14 cellular contexts compared by ENCODE assay signal in the genomic region with DNA sequence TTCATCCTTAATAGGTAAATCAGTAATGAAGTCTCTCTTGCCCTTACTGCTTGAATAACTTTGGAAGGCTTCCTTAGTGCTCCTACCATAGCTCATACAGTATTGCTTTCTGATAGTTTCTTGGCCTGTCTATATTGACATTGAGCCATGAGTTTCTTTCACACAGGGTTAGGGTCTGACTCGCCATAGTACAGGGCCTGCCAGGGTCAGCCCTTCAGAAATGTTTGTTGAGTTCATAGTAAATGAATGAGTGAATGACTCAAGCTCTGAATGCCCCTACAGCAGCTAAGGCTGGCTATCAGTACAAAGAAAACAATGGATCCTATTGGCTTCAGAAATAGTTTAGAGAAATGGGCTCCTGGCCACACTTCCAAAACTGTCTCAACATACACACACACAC.
"Had no signal": no experiment of that assay in that cellular context is flagged by ENCODE, and none has a peak within 500 bp of the region (broad histone marks: within the 10 kb centered on the region; RNA-seq: fewer than 3 reads in every experiment).

No MANE protein-coding gene starts in this region.

- ATAC-seq: upper lobe of right lung had no signal

- H3K4me3 Mint-ChIP-seq: activated CD4-positive, alpha-beta memory T cell treated with anti-CD3 and anti-CD28 coated beads for 36 hours; activated naive CD8-positive, alpha-beta T cell; stimulated activated naive CD8-positive, alpha-beta T cell treated with anti-CD3 and anti-CD28 coated beads, Interleukin-15, Interleukin-2, amounts not matched to agents 100 ng/mL and 50 ng/mL, for 24 hours had no signal

- H3K9me3 ChIP-seq: left ventricle myocardium inferior, testis, upper lobe of right lung had no signal

- H3K27me3 Mint-ChIP-seq: activated CD4-positive, alpha-beta memory T cell treated with anti-CD3 and anti-CD28 coated beads for 36 hours; activated naive CD8-positive, alpha-beta T cell; stimulated activated naive CD8-positive, alpha-beta T cell treated with anti-CD3 and anti-CD28 coated beads, Interleukin-15, Interleukin-2, amounts not matched to agents 100 ng/mL and 50 ng/mL, for 24 hours had no signal

- DNase-seq: activated CD4-positive, alpha-beta memory T cell treated with anti-CD3 and anti-CD28 coated beads for 36 hours; activated gamma-delta T cell; activated T-cell treated with anti-CD3 and anti-CD28 coated beads, Interleukin-2, amount 50 U/mL, for 48 hours; amygdala; left ventricle myocardium inferior; mesendoderm; stimulated activated CD4-positive, alpha-beta T cell treated with anti-CD3 and anti-CD28 coated beads, Interleukin-4, amount 100 ng/mL, for 1 hour; stimulated activated CD8-positive, alpha-beta memory T cell treated with anti-CD3 and anti-CD28 coated beads, Interleukin-4, amount 100 ng/mL, for 48 hours; T-helper 9 cell; testis; upper lobe of right lung had no signal

- H3K4me1 ChIP-seq: left ventricle myocardium inferior, testis, upper lobe of right lung had no signal

- H3K4me3 ChIP-seq: left ventricle myocardium inferior, testis, upper lobe of right lung had no signal

- H3K9me3 Mint-ChIP-seq: activated CD4-positive, alpha-beta memory T cell treated with anti-CD3 and anti-CD28 coated beads for 36 hours had no signal

- H3K36me3 ChIP-seq: left ventricle myocardium inferior, upper lobe of right lung had no signal

- H3K27ac Mint-ChIP-seq: activated CD4-positive, alpha-beta memory T cell treated with anti-CD3 and anti-CD28 coated beads for 36 hours; activated naive CD8-positive, alpha-beta T cell; stimulated activated naive CD8-positive, alpha-beta T cell treated with anti-CD3 and anti-CD28 coated beads, Interleukin-15, Interleukin-2, amounts not matched to agents 100 ng/mL and 50 ng/mL, for 24 hours had no signal

- H3K36me3 Mint-ChIP-seq: activated CD4-positive, alpha-beta memory T cell treated with anti-CD3 and anti-CD28 coated beads for 36 hours; activated naive CD8-positive, alpha-beta T cell had no signal

- H3K27me3 ChIP-seq: testis, upper lobe of right lung had no signal

- H3K27ac ChIP-seq: left ventricle myocardium inferior, testis, upper lobe of right lung, VCaP had no signal
